In genomic region chr16:50024684-50025543, GRCh38 we compare ENCODE assay signal across 8 cellular contexts. TPM values are rescaled to one million over a fixed set of nuclear protein-coding genes. Genes with fewer than 3 reads are reported as not detected.
DNase-seq lines count a peak whose midpoint lies in the region; ATAC-seq and FAIRE-seq lines count a peak whose summit lies in the region.

Gene CNEP1R1 (plus strand): TSS chr16:50025225. CDS start chr16:50025316, 91 bp downstream.

- peak within 1 kb of the TSS; percentile 88 to 100 (median 96) for H3K4me3 ChIP-seq in BLaER1 treated with 17β-estradiol and CSF1 and Interleukin-3, amounts not matched to agents 10 nM and 100 nM

- H3K36me3 Mint-ChIP-seq in activated CD4-positive, alpha-beta T cell treated with anti-CD3 and anti-CD28 coated beads for 36 hours (ENCODE audit: low read depth) = peaks cover 5% of the 10 kb centered on the region

- POLR2A ChIA-PET in activated CD4-positive, alpha-beta T cell treated with anti-CD3 and anti-CD28 coated beads for 36 hours (lab: Charles Lee) = interaction anchor here (0.9 to 2.1 kb wide), 5 partner anchors 41 to 185 kb away, joined by 3 to 9 read pairs (median 4); partner anchors contain the start of gene HEATR3

- ATAC-seq in HG03457 (IDR thresholded peaks at IDR 0.05; ENCODE audit: unreplicated experiment) = peak; percentile 99
- ATAC-seq in activated CD4-positive, alpha-beta T cell treated with anti-CD3 and anti-CD28 coated beads for 36 hours = peak; percentile 97

- FAIRE-seq in GM19239 (lab: Jason Lieb, UNC) = peak; percentile 95

- intact Hi-C loops in activated CD4-positive, alpha-beta T cell treated with anti-CD3 and anti-CD28 coated beads for 36 hours (cut with DNase I, micrococcal nuclease) = loop anchor here (1.0 to 10.0 kb wide), 16 partner anchors 40 to 781 kb away; partner anchors contain the start of genes HEATR3 (in 2 of the 2), TENT4B (in 2 of the 2), CYLD (in 1 of the 2) and NKD1 (in 1 of the 2)

- no peaks in the 10 kb centered on the region for H3K9me3 Mint-ChIP-seq in activated CD4-positive, alpha-beta T cell treated with anti-CD3 and anti-CD28 coated beads for 36 hours (ENCODE audit: low read depth)

- no peaks in the 10 kb centered on the region for H3K9me3 ChIP-seq in BLaER1 treated with 17β-estradiol and CSF1 and Interleukin-3, amounts not matched to agents 10 nM and 100 nM (replicated peaks in 1 of 11)

- CTCF ChIA-PET in activated CD4-positive, alpha-beta T cell treated with anti-CD3 and anti-CD28 coated beads for 36 hours (lab: Charles Lee) = interaction anchor here (0.6 to 4.4 kb wide), 55 partner anchors 12 to 801 kb away, joined by 3 to 98 read pairs (median 4); partner anchors contain the start of gene HEATR3

- peak within 1 kb of the TSS; percentile 96 for H3K4me3 Mint-ChIP-seq in activated CD4-positive, alpha-beta T cell treated with anti-CD3 and anti-CD28 coated beads for 36 hours

- H3K27ac ChIP-seq in BLaER1 treated with 17β-estradiol and CSF1 and Interleukin-3, amounts not matched to agents 10 nM and 100 nM = peak within 1 kb of the TSS; percentile 60 to 88 (median 83)
- peak within 1 kb of the TSS; percentile 56 for H3K27ac ChIP-seq in cingulate gyrus (ENCODE audit: low read depth, low read length)

- H4K20me1 ChIP-seq in BLaER1 treated with 17β-estradiol and CSF1 and Interleukin-3, amounts not matched to agents 10 nM and 100 nM = peaks cover 0 to 30% (median 7%) of the 10 kb centered on the region in 11 experiments; a peak in 7 of 22 replicates

- H3K4me2 ChIP-seq in BLaER1 treated with 17β-estradiol and CSF1 and Interleukin-3, amounts not matched to agents 10 nM and 100 nM = peak within 1 kb of the TSS; percentile 86 to 97 (median 93)

- H3K27me3 ChIP-seq in BLaER1 treated with 17β-estradiol and CSF1 and Interleukin-3, amounts not matched to agents 10 nM and 100 nM = no peaks in the 10 kb centered on the region

- DNase-seq in GM19239 (ENCODE audit: insufficient read length, low spot score) (peak; percentile 86), NCI-H524 (lab: John Stamatoyannopoulos, UW) (peak; percentile 96 to 98), kidney tubule cell (ENCODE audit: low spot score) (peak; percentile 97)
- DNase-seq in activated CD4-positive, alpha-beta T cell treated with anti-CD3 and anti-CD28 coated beads for 36 hours = peak; percentile 95
- DNase-seq in stimulated activated CD4-positive, alpha-beta T cell treated with anti-CD3 and anti-CD28 coated beads, Interleukin-1b, Interleukin-23, amount 100 ng/mL, for 24 hours (ENCODE audit: low read depth in 4 of 4, low spot score in 1 of 4) = peak; percentile 74 to 87 (median 80)

- H3K27ac Mint-ChIP-seq in activated CD4-positive, alpha-beta T cell treated with anti-CD3 and anti-CD28 coated beads for 36 hours = peak within 1 kb of the TSS; percentile 85

- no peaks in the 10 kb centered on the region for H3K27me3 Mint-ChIP-seq in activated CD4-positive, alpha-beta T cell treated with anti-CD3 and anti-CD28 coated beads for 36 hours

- peaks cover 20 to 42% (median 27%) of the 10 kb centered on the region in 10 experiments for H3K4me1 ChIP-seq in BLaER1 treated with 17β-estradiol and CSF1 and Interleukin-3, amounts not matched to agents 10 nM and 100 nM

- H3K36me3 ChIP-seq in BLaER1 treated with 17β-estradiol and CSF1 and Interleukin-3, amounts not matched to agents 10 nM and 100 nM = peaks cover 11 to 35% (median 27%) of the 10 kb centered on the region in 11 experiments; a peak in 21 of 22 replicates

- peaks cover 23% of the 10 kb centered on the region for H3K4me1 Mint-ChIP-seq in activated CD4-positive, alpha-beta T cell treated with anti-CD3 and anti-CD28 coated beads for 36 hours

- H3K9ac ChIP-seq in BLaER1 treated with 17β-estradiol and CSF1 and Interleukin-3, amounts not matched to agents 10 nM and 100 nM = peak within 1 kb of the TSS; percentile 81 to 95 (median 90)

RNA-seq across cellular contexts. Expression of gene CNEP1R1, which starts in this region (rescaled TPM):
- 10 to 100 TPM; 19.3 to 22.8 TPM for total RNA-seq in activated CD4-positive, alpha-beta T cell treated with anti-CD3 and anti-CD28 coated beads for 36 hours

Comparison
In these comparisons a context has a peak if more than half of its experiments do, and no peak if none do; other contexts are left out.
1. Peak in every context shown above with its lines: DNase-seq, ATAC-seq, H3K4me3 ChIP-seq and H3K27ac ChIP-seq.